8 cellular contexts compared by ENCODE assay signal in the genomic region with DNA sequence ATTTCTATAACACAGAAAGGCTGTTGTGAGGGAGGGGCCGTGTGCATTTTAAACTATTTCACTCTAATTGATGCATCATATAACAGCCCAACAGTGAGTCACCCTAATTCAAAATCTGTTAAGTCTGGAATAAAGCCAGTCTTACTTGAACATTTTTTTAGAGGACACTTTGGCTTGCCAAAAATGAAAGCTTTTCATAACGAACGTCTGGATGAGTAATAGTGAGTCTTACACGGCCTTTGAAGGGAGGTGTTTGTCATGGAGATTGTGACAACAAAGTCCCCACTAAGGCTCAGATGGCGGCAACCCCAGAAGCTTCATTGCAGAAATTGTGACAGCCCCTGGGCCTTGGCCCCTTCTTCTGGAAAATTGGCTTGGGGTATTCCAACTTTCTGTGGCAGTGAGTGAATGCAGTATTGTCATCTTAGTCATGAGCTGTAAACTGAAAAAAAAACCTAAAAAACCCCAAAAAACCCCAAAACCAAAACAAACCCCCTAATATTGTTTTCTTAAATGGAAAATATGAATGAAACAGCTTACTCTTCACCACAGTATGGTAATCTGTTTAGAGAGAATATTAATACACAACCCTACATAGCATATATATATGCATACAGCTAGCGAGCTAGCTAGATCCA.
DNase-seq lines count a peak whose midpoint lies in the region; ATAC-seq, FAIRE-seq and TF ChIP-seq lines count a peak whose summit lies in the region.

No MANE protein-coding gene starts in this region.

- H3K4me1 ChIP-seq in astrocyte (ENCODE audit: insufficient read depth, low read length), result peaks cover 23% of the 10 kb centered on the region

- no peaks in the 10 kb centered on the region for H3K27me3 ChIP-seq in astrocyte (ENCODE audit: insufficient read depth, low read length)

- H3K4me1 Mint-ChIP-seq in astrocyte (ENCODE audit: low read depth, unreplicated experiment), result peaks cover 34% of the 10 kb centered on the region

- no peak overlapping the region for H2AFZ ChIP-seq in astrocyte (ENCODE audit: low read depth, low read length)

- DNase-seq in Ammon's horn (ENCODE audit: low spot score), result peak; percentile 46
- DNase-seq in T-helper 2 cell, result peak; percentile 23 to 92 (median 69)
- peak; percentile 94 for DNase-seq in astrocyte (ENCODE audit: low read depth)
- DNase-seq in left kidney (ENCODE audit: low read depth, low spot score), result peak; percentile 34
- peak; percentile 62 to 84 (median 64) for DNase-seq in stimulated activated CD4-positive, alpha-beta T cell treated with anti-CD3 and anti-CD28 coated beads, TNF-alpha, amount 100 ng/mL, for 48 hours (ENCODE audit: low read depth in 3 of 3)
- no peak for DNase-seq in 8988T

- no peaks in the 10 kb centered on the region for H3K9me3 ChIP-seq in astrocyte (ENCODE audit: insufficient read depth, low read depth, low read length)

- peak overlapping the region; percentile 91 for H3K27ac Mint-ChIP-seq in astrocyte (ENCODE audit: unreplicated experiment)

- no peaks in the 10 kb centered on the region for H3K79me2 ChIP-seq in astrocyte (ENCODE audit: insufficient read depth, low read length)

- ATAC-seq in GM19438 (IDR thresholded peaks at IDR 0.05; ENCODE audit: low read depth, unreplicated experiment) (peak; percentile 64), HG03457 (IDR thresholded peaks at IDR 0.05; ENCODE audit: unreplicated experiment) (peak; percentile 88)

- H3K27me3 Mint-ChIP-seq in astrocyte (ENCODE audit: low read depth, unreplicated experiment), result no peaks in the 10 kb centered on the region

- peak overlapping the region; percentile 39 for H3K4me3 ChIP-seq in astrocyte (ENCODE audit: insufficient read depth, low read depth, low read length)

- no peaks in the 10 kb centered on the region for H4K20me1 ChIP-seq in astrocyte (ENCODE audit: insufficient read depth, low read length)

- H3K36me3 Mint-ChIP-seq in astrocyte (ENCODE audit: low read depth, unreplicated experiment), result peaks cover 10% of the 10 kb centered on the region

- TF ChIP-seq CTCF in astrocyte (IDR thresholded peaks at IDR 0.05; ENCODE audit: insufficient read depth, low read depth, low read length), result no peak

- H3K27ac ChIP-seq in astrocyte (ENCODE audit: low read depth, low read length), result peak overlapping the region; percentile 81

- H3K9me3 Mint-ChIP-seq in astrocyte (ENCODE audit: unreplicated experiment), result no peaks in the 10 kb centered on the region

- no peaks in the 10 kb centered on the region for H3K36me3 ChIP-seq in astrocyte (ENCODE audit: insufficient read depth, low read length)

- peak overlapping the region; percentile 63 for H3K9ac ChIP-seq in astrocyte (ENCODE audit: low read length)

- H3K4me3 Mint-ChIP-seq in astrocyte (ENCODE audit: unreplicated experiment), result no peak overlapping the region

- H3K4me2 ChIP-seq in astrocyte (ENCODE audit: low read length), result peak overlapping the region; percentile 78

- peak; percentile 71 for FAIRE-seq in astrocyte (lab: Jason Lieb, UNC)
